8 cellular contexts compared by ENCODE assay signal in the genomic region with DNA sequence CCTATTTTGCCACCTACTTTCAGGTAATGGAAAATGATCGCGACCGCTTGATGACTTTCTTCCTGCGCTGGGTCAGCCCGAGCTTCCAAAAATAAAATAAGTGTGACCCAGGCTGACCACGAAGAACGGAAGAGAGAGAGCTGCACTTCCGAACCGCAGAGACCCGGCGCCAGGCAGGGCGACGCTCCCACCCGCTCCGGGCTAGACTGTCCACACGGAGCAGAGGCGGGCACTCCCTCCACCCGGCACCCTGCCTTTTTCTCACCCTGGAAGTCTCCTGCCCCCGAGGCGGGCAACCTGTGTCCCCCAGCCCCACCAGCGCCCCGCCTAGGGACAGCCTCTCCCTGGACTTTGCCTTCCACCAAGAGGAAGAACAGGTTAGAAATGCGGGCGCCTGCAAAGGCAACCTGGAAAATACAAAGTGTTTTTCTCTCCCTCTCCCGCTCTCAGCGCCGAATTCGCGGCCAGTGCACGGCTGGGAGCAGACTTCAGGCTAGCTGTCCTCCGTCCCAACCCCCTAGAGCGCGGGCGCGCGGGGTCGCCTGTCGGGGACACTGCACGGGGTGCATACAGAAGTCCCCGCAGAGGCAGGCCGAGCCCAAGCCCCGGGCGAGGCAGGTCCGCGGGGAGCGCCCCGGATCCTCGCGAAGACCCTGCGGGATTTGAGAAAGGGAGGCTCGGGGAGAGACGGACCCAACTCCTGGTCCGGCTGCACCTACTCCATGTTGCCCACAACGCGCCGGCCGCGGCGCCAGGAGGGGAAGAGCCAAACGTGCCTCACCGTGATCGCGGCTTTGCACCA. TPM values are rescaled to one million over a fixed set of nuclear protein-coding genes. Genes with fewer than 3 reads are reported as not detected.
DNase-seq lines count a peak whose midpoint lies in the region; ATAC-seq, FAIRE-seq and TF ChIP-seq lines count a peak whose summit lies in the region.

No MANE protein-coding gene starts in this region.

- peak; percentile 37 for ATAC-seq in activated CD8-positive, alpha-beta memory T cell treated with anti-CD3 and anti-CD28 coated beads, Interleukin-2, amount 10 ng/mL, durations not matched to agents 7 days and 5 days
- ATAC-seq in HG02642 (IDR thresholded peaks at IDR 0.05; ENCODE audit: poor library complexity, unreplicated experiment) = no peak

- H3K79me2 ChIP-seq in neural progenitor cell (ENCODE audit: low read depth) = peaks cover 57% of the 10 kb centered on the region

- H3K27ac ChIP-seq in A673 (ENCODE audit: low read depth, low read length, poor library complexity, severe bottlenecking) = peak overlapping the region; percentile 87
- peak overlapping the region; percentile 98 for H3K27ac ChIP-seq in neural progenitor cell

- peak overlapping the region; percentile 63 for H3K4me3 Mint-ChIP-seq in activated CD8-positive, alpha-beta memory T cell treated with anti-CD3 and anti-CD28 coated beads, Interleukin-2, amount 10 ng/mL, durations not matched to agents 7 days and 5 days
- no peak overlapping the region for H3K4me3 Mint-ChIP-seq in neural progenitor cell

- H3K4me1 ChIP-seq in A673 (ENCODE audit: insufficient read depth, low read length, poor library complexity, severe bottlenecking) (peaks cover 18% of the 10 kb centered on the region), neural progenitor cell (peaks cover 19% of the 10 kb centered on the region)

- H3K9ac ChIP-seq in neural progenitor cell = peak overlapping the region; percentile 81

- peaks cover 11% of the 10 kb centered on the region for H3K4me1 Mint-ChIP-seq in activated CD8-positive, alpha-beta memory T cell treated with anti-CD3 and anti-CD28 coated beads, Interleukin-2, amount 10 ng/mL, durations not matched to agents 7 days and 5 days
- peaks cover 34% of the 10 kb centered on the region for H3K4me1 Mint-ChIP-seq in neural progenitor cell

- peaks cover 36% of the 10 kb centered on the region for H3F3A ChIP-seq in neural progenitor cell (ENCODE audit: low read depth)

- H3K4me3 ChIP-seq in A673 (ENCODE audit: low read depth, low read length, poor library complexity, severe bottlenecking) (peak overlapping the region; percentile 90), foreskin fibroblast (ENCODE audit: low read depth in 1 of 2, low read length in 2 of 2) (peak overlapping the region; percentile 74 to 93), neural progenitor cell (peak overlapping the region; percentile 96)

- H3K4me2 ChIP-seq in neural progenitor cell = peak overlapping the region; percentile 80

- peaks cover 49% of the 10 kb centered on the region for H4K20me1 ChIP-seq in neural progenitor cell (ENCODE audit: low read depth)

- H3K27me3 ChIP-seq in A673 (replicated peaks; ENCODE audit: insufficient read depth, low read depth, low read length, poor library complexity) = no peaks in the 10 kb centered on the region
- peaks cover 17% of the 10 kb centered on the region for H3K27me3 ChIP-seq in neural progenitor cell

- TF ChIP-seq CTCF in A673 (conservative IDR thresholded peaks at IDR 0.05; ENCODE audit: low read depth, low read length) (no peak), foreskin fibroblast (IDR thresholded peaks at IDR 0.05; ENCODE audit: low read depth, low read length) (no peak), neural progenitor cell (IDR thresholded peaks at IDR 0.05) (no peak)

- no peaks in the 10 kb centered on the region for H3K9me3 Mint-ChIP-seq in activated CD8-positive, alpha-beta memory T cell treated with anti-CD3 and anti-CD28 coated beads, Interleukin-2, amount 10 ng/mL, durations not matched to agents 7 days and 5 days (ENCODE audit: low read depth)
- peaks cover 3% of the 10 kb centered on the region for H3K9me3 Mint-ChIP-seq in neural progenitor cell

- no peaks in the 10 kb centered on the region for H3K36me3 Mint-ChIP-seq in activated CD8-positive, alpha-beta memory T cell treated with anti-CD3 and anti-CD28 coated beads, Interleukin-2, amount 10 ng/mL, durations not matched to agents 7 days and 5 days
- H3K36me3 Mint-ChIP-seq in neural progenitor cell = peaks cover 20% of the 10 kb centered on the region

- POLR2A ChIA-PET in A673 (lab: Charles Lee; ENCODE audit: low non-redundant PET) = interaction anchor here (0.6 kb wide), 1 partner anchor 97 kb away, joined by 3 read pairs; no protein-coding TSS in a partner anchor

- H3K36me3 ChIP-seq in A673 (ENCODE audit: insufficient read depth, low read length, poor library complexity, severe bottlenecking) (peaks cover 8% of the 10 kb centered on the region), neural progenitor cell (no peaks in the 10 kb centered on the region)

- peak; percentile 5 for FAIRE-seq in GM12892 (lab: Jason Lieb, UNC)

- TF ChIP-seq POLR2A in GM12892 (IDR thresholded peaks at IDR 0.05; ENCODE audit: low read depth, low read length) = no peak

- H2AFZ ChIP-seq in neural progenitor cell (replicated peaks) = no peak overlapping the region

- no peak overlapping the region for H3K27ac Mint-ChIP-seq in activated CD8-positive, alpha-beta memory T cell treated with anti-CD3 and anti-CD28 coated beads, Interleukin-2, amount 10 ng/mL, durations not matched to agents 7 days and 5 days
- peak overlapping the region; percentile 100 for H3K27ac Mint-ChIP-seq in neural progenitor cell

- BruUV-seq in A673 (replicated peaks; lab: Mats Ljungman, UMichigan) = TSS peak; percentile 44

- peaks cover 32% of the 10 kb centered on the region for H3K27me3 Mint-ChIP-seq in activated CD8-positive, alpha-beta memory T cell treated with anti-CD3 and anti-CD28 coated beads, Interleukin-2, amount 10 ng/mL, durations not matched to agents 7 days and 5 days
- peaks cover 2% of the 10 kb centered on the region for H3K27me3 Mint-ChIP-seq in neural progenitor cell (ENCODE audit: insufficient read depth, low read depth)

- DNase-seq in A673 (ENCODE audit: low spot score) (no peak), GM12892 (ENCODE audit: insufficient read length) (no peak), LoVo (ENCODE audit: low spot score) (peak; percentile 23), foreskin fibroblast (peak in 1 of 2 donors; percentile 40), neural progenitor cell (ENCODE audit: low spot score) (peak; percentile 60), HPDE6-E6E7 (ENCODE audit: extremely low spot score) (no peak)
- no peak for DNase-seq in activated CD8-positive, alpha-beta memory T cell treated with anti-CD3 and anti-CD28 coated beads, Interleukin-2, amount 10 ng/mL, durations not matched to agents 7 days and 5 days

- intact Hi-C loops in A673 (cut with micrococcal nuclease; ENCODE audit: unreplicated experiment) = loop anchor here (5.0 to 10.0 kb wide), 6 partner anchors 103 to 585 kb away; no protein-coding TSS in a partner anchor

- H3K9me3 ChIP-seq in A673 (ENCODE audit: low read depth, low read length, poor library complexity, severe bottlenecking) (no peaks in the 10 kb centered on the region), neural progenitor cell (ENCODE audit: low read depth) (no peaks in the 10 kb centered on the region)

- CTCF ChIA-PET in A673 (lab: Charles Lee) = interaction anchor here (0.6 to 1.5 kb wide), 2 partner anchors 207 to 439 kb away, joined by 4 to 5 read pairs; no protein-coding TSS in a partner anchor
- CTCF ChIA-PET in activated CD8-positive, alpha-beta memory T cell treated with anti-CD3 and anti-CD28 coated beads, Interleukin-2, amount 10 ng/mL, durations not matched to agents 7 days and 5 days (lab: Charles Lee) = no interaction called here

RNA-seq across cellular contexts. Expression of a gene that starts 0.9 kb away (rescaled TPM):
- total RNA-seq in A673 (2021) (9.2 and 10.3 TPM in 2 replicates), neural progenitor cell (ENCODE audit: low replicate concordance) (17.2 and 22.5 TPM in 2 replicates)
- polyA plus RNA-seq in GM12892 (2012; ENCODE audit: missing spikeins) = 0.38 TPM
- total RNA-seq in activated CD8-positive, alpha-beta memory T cell treated with anti-CD3 and anti-CD28 coated beads, Interleukin-2, amount 10 ng/mL, durations not matched to agents 7 days and 5 days = under 1 TPM; 0.41 to 0.56 TPM

Comparison
In these comparisons a context has a peak if more than half of its experiments do, and no peak if none do; other contexts are left out.
1. DNase-seq: peak in LoVo (single experiment) and neural progenitor cell (single experiment); none in A673 (single experiment), GM12892 (single experiment), activated CD8-positive, alpha-beta memory T cell treated with anti-CD3 and anti-CD28 coated beads, Interleukin-2, amount 10 ng/mL, durations not matched to agents 7 days and 5 days (single experiment) and HPDE6-E6E7 (single experiment).
2. Peak in every context shown above with its lines, with median percentiles within 50 percentile points of each other: H3K4me3 ChIP-seq.